In genomic region chr6:90343581-90343980, GRCh38 we compare ENCODE assay signal across 16 cellular contexts. TPM values are rescaled to one million over a fixed set of nuclear protein-coding genes. Genes with fewer than 3 reads are reported as not detected.
DNase-seq lines count a peak whose midpoint lies in the region; ATAC-seq and TF ChIP-seq lines count a peak whose summit lies in the region.
"Had no signal": no experiment of that assay in that cellular context is flagged by ENCODE, and none has a peak within 500 bp of the region (broad histone marks: within the 10 kb centered on the region; RNA-seq: fewer than 3 reads in every experiment).

No MANE protein-coding gene starts in this region.

- H3K27me3 ChIP-seq in GM23248 (replicated peaks; ENCODE audit: insufficient read depth) (peaks cover 53% of the 10 kb centered on the region), fibroblast of lung (ENCODE audit: control insufficient read depth, insufficient read depth, low read length) (peaks cover 5% of the 10 kb centered on the region)
- no peaks in the 10 kb centered on the region for H3K27me3 ChIP-seq in naive thymus-derived CD4-positive, alpha-beta T cell (ENCODE audit: control insufficient read depth in 2 of 2, insufficient read depth in 2 of 2, low read length in 2 of 2)

- intact Hi-C loops in naive thymus-derived CD4-positive, alpha-beta T cell (cut with micrococcal nuclease): no loop called here

- 42 to 56% methylated on average over 5 of the region's 5 CpGs for WGBS in GM23248 (ENCODE audit: low coverage in 1 of 2, low lambda C conversion rate in 2 of 2, missing lambda C conversion rate in 2 of 2), 2 experiments

- H3K9me3 Mint-ChIP-seq in naive thymus-derived CD4-positive, alpha-beta T cell: peaks cover 0 to 10% (median 0%) of the 10 kb centered on the region in 11 donors

- H2AFZ ChIP-seq in GM23248: no peak overlapping the region
- H2AFZ ChIP-seq in fibroblast of lung (ENCODE audit: low read length): no peak overlapping the region
- H2AFZ ChIP-seq: parathyroid adenoma had no signal

- CTCF ChIA-PET in naive thymus-derived CD4-positive, alpha-beta T cell (lab: Charles Lee): no interaction called here

- peaks cover 0 to 25% (median 0%) of the 10 kb centered on the region in 5 donors for H3K27me3 Mint-ChIP-seq in naive thymus-derived CD4-positive, alpha-beta T cell

- no peak for ATAC-seq in naive thymus-derived CD4-positive, alpha-beta T cell
- no peak for ATAC-seq in GM19463 (IDR thresholded peaks at IDR 0.05; ENCODE audit: unreplicated experiment)
- ATAC-seq: mucosa of descending colon had no signal

- peak; percentile 23 to 25 for TF ChIP-seq CTCF in fibroblast of lung (conservative IDR thresholded peaks at IDR 0.05 in 1 of 2, IDR thresholded peaks at IDR 0.05 in 1 of 2; ENCODE audit: low read depth in 1 of 2, low read length in 2 of 2)

- H4K20me1 ChIP-seq in GM23248 (ENCODE audit: insufficient read depth) (no peaks in the 10 kb centered on the region), fibroblast of lung (ENCODE audit: control insufficient read depth, extremely low read depth, insufficient read depth, low read length) (no peaks in the 10 kb centered on the region)

- in situ Hi-C loops in GM23248 (cut with MboI): no loop called here
- in situ Hi-C loops in SK-MEL-5 (cut with HindIII; ENCODE audit: low pct_unique_long_range_greater_than_20kb, low sequenced_read_pairs): no loop called here

- no peak overlapping the region for H3K4me2 ChIP-seq in GM23248 (ENCODE audit: unreplicated experiment)
- H3K4me2 ChIP-seq in fibroblast of lung (ENCODE audit: extremely low read depth, insufficient read depth, low read length): no peak overlapping the region

- H3K9me2 ChIP-seq in GM23248 (ENCODE audit: insufficient read depth): no peaks in the 10 kb centered on the region

- H3F3A ChIP-seq in GM23248 (ENCODE audit: insufficient read depth): no peaks in the 10 kb centered on the region

- POLR2A ChIA-PET in naive thymus-derived CD4-positive, alpha-beta T cell (lab: Charles Lee): no interaction called here

- H3K4me1 ChIP-seq in GM23248 (ENCODE audit: insufficient read depth) (no peaks in the 10 kb centered on the region), fibroblast of lung (ENCODE audit: control insufficient read depth, extremely low read depth, insufficient read depth, low read length) (no peaks in the 10 kb centered on the region)
- H3K4me1 ChIP-seq in naive thymus-derived CD4-positive, alpha-beta T cell (ENCODE audit: control insufficient read depth in 2 of 2, insufficient read depth in 2 of 2, low read length in 2 of 2): no peaks in the 10 kb centered on the region
- H3K4me1 ChIP-seq: parathyroid adenoma, stomach had no signal

- H3K27ac Mint-ChIP-seq in naive thymus-derived CD4-positive, alpha-beta T cell: no peak overlapping the region

- H3K9me3 ChIP-seq in GM23248 (ENCODE audit: low read depth) (no peaks in the 10 kb centered on the region), fibroblast of lung (ENCODE audit: control insufficient read depth, insufficient read depth, low read depth, low read length) (no peaks in the 10 kb centered on the region)
- no peaks in the 10 kb centered on the region for H3K9me3 ChIP-seq in naive thymus-derived CD4-positive, alpha-beta T cell (ENCODE audit: control insufficient read depth in 2 of 3, low read length in 3 of 3)
- H3K9me3 ChIP-seq: mucosa of descending colon, stomach had no signal

- no peaks in the 10 kb centered on the region for H3K36me3 ChIP-seq in GM23248 (ENCODE audit: low read depth)
- H3K36me3 ChIP-seq in fibroblast of lung (ENCODE audit: control insufficient read depth, insufficient read depth, low read length): no peaks in the 10 kb centered on the region
- no peaks in the 10 kb centered on the region for H3K36me3 ChIP-seq in naive thymus-derived CD4-positive, alpha-beta T cell (ENCODE audit: control insufficient read depth in 2 of 3, insufficient read depth in 3 of 3, low read length in 3 of 3)
- H3K36me3 ChIP-seq: stomach had no signal

- no peaks in the 10 kb centered on the region for H3K79me2 ChIP-seq in GM23248 (ENCODE audit: insufficient read depth)
- H3K79me2 ChIP-seq in fibroblast of lung (ENCODE audit: control insufficient read depth, insufficient read depth, low read length): no peaks in the 10 kb centered on the region
- H3K79me2 ChIP-seq: parathyroid adenoma had no signal

- H3K4me3 ChIP-seq in GM23248 (no peak overlapping the region), fibroblast of lung (replicated peaks in 1 of 4; ENCODE audit: control extremely low read depth in 1 of 4, insufficient read depth in 1 of 4, low read depth in 3 of 4, low read length in 4 of 4) (no peak overlapping the region)
- H3K4me3 ChIP-seq in naive thymus-derived CD4-positive, alpha-beta T cell (ENCODE audit: low read length): no peak overlapping the region
- H3K4me3 ChIP-seq: mucosa of descending colon, stomach had no signal

- no peak overlapping the region for H3K9ac ChIP-seq in GM23248
- no peak overlapping the region for H3K9ac ChIP-seq in fibroblast of lung (ENCODE audit: insufficient read depth, low read length)
- H3K9ac ChIP-seq: parathyroid adenoma had no signal

- H3K27ac ChIP-seq in GM23248 (no peak overlapping the region), fibroblast of lung (ENCODE audit: insufficient read depth, low read length) (no peak overlapping the region)
- H3K27ac ChIP-seq in naive thymus-derived CD4-positive, alpha-beta T cell (ENCODE audit: low read depth, low read length): no peak overlapping the region
- H3K27ac ChIP-seq: parathyroid adenoma, stomach had no signal

- H3K4me1 Mint-ChIP-seq in naive thymus-derived CD4-positive, alpha-beta T cell: peaks cover 0 to 3% (median 0%) of the 10 kb centered on the region in 7 donors

- no peaks in the 10 kb centered on the region for H3K36me3 Mint-ChIP-seq in naive thymus-derived CD4-positive, alpha-beta T cell

- DNase-seq in A172 (ENCODE audit: low spot score) (peak; percentile 30), GM23248 (peak; percentile 54), SK-MEL-5 (ENCODE audit: low read depth, low spot score) (peak; percentile 13), fibroblast of lung (ENCODE audit: low read depth in 2 of 2) (peak; percentile 52 to 61), NCI-H524 treated with DMSO at 0.1 percent for 48 hours (lab: John Stamatoyannopoulos, UW) (no peak), GDM1 (lab: John Stamatoyannopoulos, UW) (no peak)
- DNase-seq in naive thymus-derived CD4-positive, alpha-beta T cell: no peak
- DNase-seq: anterior cingulate cortex; effector CD8-positive, alpha-beta T cell; MM.1S; mucosa of descending colon; NCI-H2081; SHP77; stomach had no signal

- H3K4me3 Mint-ChIP-seq in naive thymus-derived CD4-positive, alpha-beta T cell: no peak overlapping the region

RNA-seq across cellular contexts. Expression of gene BACH2, which starts 46.9 kb away (rescaled TPM):
- 0.03 and 0.65 TPM in 2 replicates for total RNA-seq in A172 (2014; rRNA removed; shearing (Covaris generic))
- total RNA-seq in GM23248 (2014; rRNA removed; shearing (Covaris generic)): under 0.01 TPM in 2 replicates
- polyA plus RNA-seq in GM23248 (2016; fragmentation: Nextera tagmentation; extraction: Ambion mirVana) (not detected in 2 replicates), fibroblast of lung (2.2 TPM in 2 replicates)
- 0.77 and 0.88 TPM in 2 replicates for total RNA-seq in SK-MEL-5 (2014; rRNA removed; shearing (Covaris generic))
- polyA plus RNA-seq in SK-MEL-5 (2015; cell fraction: cytosol; rRNA removed): 0.94 and 1.2 TPM in 2 replicates
- polyA plus RNA-seq in SK-MEL-5 (2015; cell fraction: nucleus; rRNA removed): 0.48 and 0.83 TPM in 2 replicates
- total RNA-seq in fibroblast of lung: 1.5 and 2.6 TPM in 2 replicates
- 1.8 and 2.2 TPM in 2 replicates for polyA plus RNA-seq in fibroblast of lung (2012)
- polyA minus RNA-seq in fibroblast of lung (ENCODE audit: low replicate concordance): 4.0 and 5.5 TPM in 2 replicates
- 100 to 1,000 TPM in 4 of 5 experiments, 10 to 100 TPM in 1; 33.0 to 193 (median 133) TPM for total RNA-seq in naive thymus-derived CD4-positive, alpha-beta T cell
- 10 to 100 TPM; 24.8 to 26.5 TPM for polyA plus RNA-seq in naive thymus-derived CD4-positive, alpha-beta T cell

Comparison
In these comparisons a context has a peak if more than half of its experiments do, and no peak if none do; other contexts are left out.
1. DNase-seq: peak in A172 (single experiment), GM23248 (single experiment), SK-MEL-5 (single experiment) and fibroblast of lung (2 of 2); none in naive thymus-derived CD4-positive, alpha-beta T cell (0 of 9), NCI-H524 treated with DMSO at 0.1 percent for 48 hours (single experiment) and GDM1 (single experiment).